8 cellular contexts compared by ENCODE assay signal in genomic region chr19:15125232-15126067, GRCh38. TPM values are rescaled to one million over a fixed set of nuclear protein-coding genes. Genes with fewer than 3 reads are reported as not detected.
DNase-seq lines count a peak whose midpoint lies in the region; ATAC-seq and TF ChIP-seq lines count a peak whose summit lies in the region.

No MANE protein-coding gene starts in this region.

- ATAC-seq in HG02623 (IDR thresholded peaks at IDR 0.05; ENCODE audit: unreplicated experiment) (peak; percentile 84), SK-N-SH treated with all-trans-retinoic acid at 6 μM for 48 hours (peak; percentile 92)

- peak overlapping the region; percentile 99 for H3K27ac Mint-ChIP-seq in activated naive CD8-positive, alpha-beta T cell

- H3K27me3 Mint-ChIP-seq in activated naive CD8-positive, alpha-beta T cell, result no peaks in the 10 kb centered on the region

- peaks cover 4% of the 10 kb centered on the region for H3K36me3 Mint-ChIP-seq in activated naive CD8-positive, alpha-beta T cell

- H3K4me1 Mint-ChIP-seq in activated naive CD8-positive, alpha-beta T cell (ENCODE audit: low read depth), result peaks cover 30% of the 10 kb centered on the region

- H3K27ac ChIP-seq in temporal lobe (ENCODE audit: low read depth, low read length), result peak overlapping the region; percentile 93

- H3K9me3 Mint-ChIP-seq in activated naive CD8-positive, alpha-beta T cell (ENCODE audit: low read depth), result no peaks in the 10 kb centered on the region

- H3K4me3 Mint-ChIP-seq in activated naive CD8-positive, alpha-beta T cell, result peak overlapping the region; percentile 99

- TF ChIP-seq POLR2A in GM10847 (IDR thresholded peaks at IDR 0.05; ENCODE audit: extremely low read depth, insufficient read length), result peak; percentile 43

- peak; percentile 98 for DNase-seq in NCI-H1092 treated with DMSO at 0.1 percent for 48 hours (lab: John Stamatoyannopoulos, UW)
- DNase-seq in glomerular visceral epithelial cell (ENCODE audit: extremely low spot score), result peak; percentile 99
- peak; percentile 94 for DNase-seq in occipital lobe (lab: John Stamatoyannopoulos, UW)

TF ChIP-seq in SK-N-SH treated with all-trans-retinoic acid at 6 μM for 48 hours, 23 proteins besides CTCF, POLR2A, EP300 and RAD21:
- no peak for TF ChIP-seq TCF4 (CRISPR knock-in tag; IDR thresholded peaks at IDR 0.05; ENCODE audit: borderline replicate concordance)
- 0 out of 2 replicates have a peak, but pooled peaks have one; percentile 33 for TF ChIP-seq TSHZ2 (CRISPR knock-in tag; IDR thresholded peaks at IDR 0.05)
- no peak for TF ChIP-seq SNAI2 (CRISPR knock-in tag; IDR thresholded peaks at IDR 0.05)
- no peak for TF ChIP-seq POU6F1 (CRISPR knock-in tag; IDR thresholded peaks at IDR 0.05; ENCODE audit: borderline replicate concordance, low read depth)
- no peak for TF ChIP-seq ARNTL (CRISPR knock-in tag; IDR thresholded peaks at IDR 0.05; ENCODE audit: borderline replicate concordance, low read depth)
- no peak for TF ChIP-seq ZFP3 (CRISPR knock-in tag; IDR thresholded peaks at IDR 0.05)
- no peak for TF ChIP-seq PPARA (CRISPR knock-in tag; IDR thresholded peaks at IDR 0.05; ENCODE audit: borderline replicate concordance)
- TF ChIP-seq ZFP30 (CRISPR knock-in tag; IDR thresholded peaks at IDR 0.05), result no peak
- no peak; the same call in 1 of the 2 replicates for TF ChIP-seq ZNF70 (CRISPR knock-in tag; IDR thresholded peaks at IDR 0.05)
- no peak for TF ChIP-seq ISL1 (CRISPR knock-in tag; IDR thresholded peaks at IDR 0.05)
- no peak for TF ChIP-seq ZNF565 (CRISPR knock-in tag; conservative IDR thresholded peaks at IDR 0.05; ENCODE audit: low read depth)
- TF ChIP-seq ZC3H10 (CRISPR knock-in tag; IDR thresholded peaks at IDR 0.05), result no peak
- no peak for TF ChIP-seq BACH2 (CRISPR knock-in tag; IDR thresholded peaks at IDR 0.05; ENCODE audit: borderline replicate concordance)
- TF ChIP-seq CSDC2 (CRISPR knock-in tag; IDR thresholded peaks at IDR 0.05), result 0 out of 2 replicates have a peak, but pooled peaks have one; percentile 50
- TF ChIP-seq OSR1 (CRISPR knock-in tag; IDR thresholded peaks at IDR 0.05), result no peak
- TF ChIP-seq, protein P1, sequence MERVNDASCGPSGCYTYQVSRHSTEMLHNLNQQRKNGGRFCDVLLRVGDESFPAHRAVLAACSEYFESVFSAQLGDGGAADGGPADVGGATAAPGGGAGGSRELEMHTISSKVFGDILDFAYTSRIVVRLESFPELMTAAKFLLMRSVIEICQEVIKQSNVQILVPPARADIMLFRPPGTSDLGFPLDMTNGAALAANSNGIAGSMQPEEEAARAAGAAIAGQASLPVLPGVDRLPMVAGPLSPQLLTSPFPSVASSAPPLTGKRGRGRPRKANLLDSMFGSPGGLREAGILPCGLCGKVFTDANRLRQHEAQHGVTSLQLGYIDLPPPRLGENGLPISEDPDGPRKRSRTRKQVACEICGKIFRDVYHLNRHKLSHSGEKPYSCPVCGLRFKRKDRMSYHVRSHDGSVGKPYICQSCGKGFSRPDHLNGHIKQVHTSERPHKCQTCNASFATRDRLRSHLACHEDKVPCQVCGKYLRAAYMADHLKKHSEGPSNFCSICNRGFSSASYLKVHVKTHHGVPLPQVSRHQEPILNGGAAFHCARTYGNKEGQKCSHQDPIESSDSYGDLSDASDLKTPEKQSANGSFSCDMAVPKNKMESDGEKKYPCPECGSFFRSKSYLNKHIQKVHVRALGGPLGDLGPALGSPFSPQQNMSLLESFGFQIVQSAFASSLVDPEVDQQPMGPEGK (CRISPR knock-in tag; IDR thresholded peaks at IDR 0.05; ENCODE audit: borderline replicate concordance), result 0 out of 2 replicates have a peak, but pooled peaks have one; percentile 27
- 0 out of 2 replicates have a peak, but pooled peaks have one; percentile 29 for TF ChIP-seq ESRRG (CRISPR knock-in tag; IDR thresholded peaks at IDR 0.05)
- no peak for TF ChIP-seq RARB (CRISPR knock-in tag; IDR thresholded peaks at IDR 0.05)

RNA-seq across cellular contexts. Expression of gene SYDE1, which starts 18.2 kb away (rescaled TPM):
- total RNA-seq in occipital lobe, result 2.5 TPM
- total RNA-seq in temporal lobe, result 2.0 TPM

RNA-seq across cellular contexts. Expression of gene OR1I1, which starts 43.4 kb away (rescaled TPM):
- total RNA-seq in occipital lobe (not detected), temporal lobe (not detected)

Comparison
In these comparisons a context has a peak if more than half of its experiments do, and no peak if none do; other contexts are left out.
1. Peak in every context shown above with its lines: DNase-seq, ATAC-seq and H3K27ac ChIP-seq.